In genomic region chr14:71680733-71681387, GRCh38 we compare ENCODE assay signal across 19 cellular contexts.
A peak's percentile ranks its signal among the peaks of the same experiment; 100 is the strongest.
DNase-seq lines count a peak whose midpoint lies in the region; TF ChIP-seq lines count a peak whose summit lies in the region.
"Had no signal": no experiment of that assay in that cellular context is flagged by ENCODE, and none has a peak within 500 bp of the region (broad histone marks: within the 10 kb centered on the region; RNA-seq: fewer than 3 reads in every experiment).

No MANE protein-coding gene starts in this region.

- no peak overlapping the region for H2BK15ac ChIP-seq in neuronal stem cell (ENCODE audit: low read length)

- no peak overlapping the region for H3K23ac ChIP-seq in neuronal stem cell (ENCODE audit: low read depth, low read length, poor library complexity)

- CTCF ChIA-PET in GM10248 (lab: Yijun Ruan, JAX), result no interaction called here

- H3K9me3 ChIP-seq in iPS DF 6.9 (ENCODE audit: control insufficient read depth, insufficient read depth, low read length), result no peaks in the 10 kb centered on the region
- H3K9me3 ChIP-seq in neuronal stem cell (replicated peaks in 1 of 2; ENCODE audit: control insufficient read depth in 2 of 2, insufficient read depth in 1 of 2, low read depth in 1 of 2, low read length in 2 of 2), result no peaks in the 10 kb centered on the region
- H3K9me3 ChIP-seq: SJCRH30 had no signal

- POLR2A ChIA-PET in GM10248 (lab: Yijun Ruan, JAX), result no interaction called here

- no peak overlapping the region for H3K4me2 ChIP-seq in neuronal stem cell (ENCODE audit: insufficient read depth, low read length, poor library complexity, severe bottlenecking)

- H3K9ac ChIP-seq in neuronal stem cell (ENCODE audit: low read depth, low read length, poor library complexity), result no peak overlapping the region

- no peak overlapping the region for H2BK5ac ChIP-seq in neuronal stem cell (ENCODE audit: low read length)

- H3K36me3 ChIP-seq in iPS DF 6.9 (ENCODE audit: control insufficient read depth, insufficient read depth, low read length), result no peaks in the 10 kb centered on the region
- peaks cover 6 to 16% of the 10 kb centered on the region in 2 donors for H3K36me3 ChIP-seq in neuronal stem cell (replicated peaks in 1 of 2; ENCODE audit: control insufficient read depth in 2 of 2, insufficient read depth in 2 of 2, low read length in 2 of 2)
- H3K36me3 ChIP-seq: SJCRH30 had no signal

- DNase-seq in NCI-H1417 (lab: John Stamatoyannopoulos, UW), result peak in 2 of 3 experiments; percentile 15 to 33
- DNase-seq in NCI-H1417 treated with DMSO at 0.1 percent for 48 hours (lab: John Stamatoyannopoulos, UW), result no peak
- peak; percentile 9 for DNase-seq in NCI-H146 treated with DMSO at 0.1 percent for 48 hours (lab: John Stamatoyannopoulos, UW; ENCODE audit: unreplicated experiment)
- DNase-seq in iPS DF 6.9 (ENCODE audit: low read depth, low spot score), result peak; percentile 25
- peak; percentile 29 for DNase-seq in neuronal stem cell (ENCODE audit: low spot score)
- no peak for DNase-seq in posterior vena cava (ENCODE audit: low spot score)
- no peak for DNase-seq in COLO829 (ENCODE audit: low spot score)
- no peak for DNase-seq in GM10248 (ENCODE audit: extremely low spot score)
- DNase-seq: AML-193, DMS79 treated with DMSO at 0.1 percent for 48 hours, GOT3, IMR-90, Karpas-422, NCI-H1694, NCI-H2081 treated with DMSO at 0.1 percent for 48 hours, NCI-H510A, SJCRH30 had no signal

- intact Hi-C loops in posterior vena cava (cut with DNase I), result no loop called here

- peaks cover 2% of the 10 kb centered on the region; the same call in 1 of the 2 replicates for H3K4me1 ChIP-seq in iPS DF 6.9 (ENCODE audit: control insufficient read depth, insufficient read depth, low read length)
- peaks cover 0 to 5% of the 10 kb centered on the region in 2 donors for H3K4me1 ChIP-seq in neuronal stem cell (ENCODE audit: control insufficient read depth in 2 of 2, insufficient read depth in 1 of 2, low read depth in 1 of 2, low read length in 2 of 2)
- H3K4me1 ChIP-seq: SJCRH30 had no signal

- H3K27me3 ChIP-seq in iPS DF 6.9 (ENCODE audit: control insufficient read depth, insufficient read depth, low read length), result no peaks in the 10 kb centered on the region
- no peaks in the 10 kb centered on the region for H3K27me3 ChIP-seq in neuronal stem cell (ENCODE audit: control insufficient read depth in 3 of 3, insufficient read depth in 3 of 3, low read depth in 1 of 3, low read length in 3 of 3)
- H3K27me3 ChIP-seq: SJCRH30 had no signal

- no peak overlapping the region for H4K91ac ChIP-seq in neuronal stem cell (ENCODE audit: low read depth, low read length, poor library complexity)

- H3K79me1 ChIP-seq in neuronal stem cell (ENCODE audit: low read depth, low read length), result no peaks in the 10 kb centered on the region

- no peak for TF ChIP-seq CTCF in GM10248 (IDR thresholded peaks at IDR 0.05; ENCODE audit: control extremely low read depth, extremely low read depth, low read depth, missing control alignments)

- H2AFZ ChIP-seq in neuronal stem cell (ENCODE audit: low read length), result no peak overlapping the region

- H3K14ac ChIP-seq in neuronal stem cell (ENCODE audit: low read length), result no peak overlapping the region

- no peak overlapping the region for H2BK120ac ChIP-seq in neuronal stem cell (ENCODE audit: low read depth, low read length)

- H3K4ac ChIP-seq in neuronal stem cell (ENCODE audit: low read length), result no peak overlapping the region

- no peak overlapping the region for H2BK12ac ChIP-seq in neuronal stem cell (ENCODE audit: low read length)

- WGBS in iPS DF 6.9 (ENCODE audit: insufficient coverage, insufficient read length), result no CpG with 5 or more reads among the region's 10 CpGs
- no CpG with 5 or more reads among the region's 10 CpGs for WGBS in neuronal stem cell (ENCODE audit: extremely low coverage in 2 of 2, insufficient read length in 2 of 2, insufficient replicate concordance in 1 of 2), 2 donors

- peak overlapping the region; percentile 65 for H3K18ac ChIP-seq in neuronal stem cell (ENCODE audit: low read length)

- H3K27ac ChIP-seq in iPS DF 6.9 (ENCODE audit: low read length), result no peak overlapping the region
- H3K27ac ChIP-seq in neuronal stem cell (replicated peaks; ENCODE audit: low read length), result peak overlapping the region; percentile 83
- H3K27ac ChIP-seq: 22Rv1, C4-2B, SJCRH30 had no signal

- no peak overlapping the region for H4K8ac ChIP-seq in neuronal stem cell (ENCODE audit: low read depth, low read length)

- H3K4me3 ChIP-seq in iPS DF 6.9 (ENCODE audit: low read length) (no peak overlapping the region), neuronal stem cell (ENCODE audit: low read length in 2 of 2) (no peak overlapping the region)
- H3K4me3 ChIP-seq: SJCRH30 had no signal

- H2AK5ac ChIP-seq in neuronal stem cell (ENCODE audit: low read depth, low read length), result no peak overlapping the region

Comparison
In these comparisons a context has a peak if more than half of its experiments do, and no peak if none do; other contexts are left out.
1. DNase-seq: peak in NCI-H1417 (2 of 3), NCI-H146 treated with DMSO at 0.1 percent for 48 hours (single experiment), iPS DF 6.9 (single experiment) and neuronal stem cell (single experiment); none in NCI-H1417 treated with DMSO at 0.1 percent for 48 hours (single experiment), posterior vena cava (single experiment), COLO829 (single experiment) and GM10248 (single experiment).